In the genomic region with DNA sequence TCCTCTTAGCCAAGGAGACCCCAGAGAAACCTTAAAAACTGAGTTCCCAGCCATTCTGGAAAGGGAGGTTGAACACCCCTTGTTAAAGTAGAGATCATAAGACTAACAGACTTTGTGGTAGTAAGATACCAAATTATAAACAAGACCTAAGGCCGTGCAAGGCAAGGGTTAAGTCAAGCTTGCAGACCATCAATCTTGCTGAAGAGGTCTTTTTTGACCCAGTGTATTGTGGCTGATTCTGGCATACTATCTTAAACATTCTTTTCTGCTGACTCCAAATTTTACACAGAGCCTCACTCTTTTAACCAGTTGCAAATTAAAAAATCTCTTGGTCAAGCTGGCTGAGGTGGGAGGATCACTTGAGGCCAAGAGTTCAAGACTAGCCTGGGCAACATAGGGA, we compare ENCODE assay signal across 10 cellular contexts. TPM values are rescaled to one million over a fixed set of nuclear protein-coding genes. Genes with fewer than 3 reads are reported as not detected.
DNase-seq lines count a peak whose midpoint lies in the region; ATAC-seq, FAIRE-seq and TF ChIP-seq lines count a peak whose summit lies in the region.
"Had no signal": no experiment of that assay in that cellular context is flagged by ENCODE, and none has a peak within 500 bp of the region (broad histone marks: within the 10 kb centered on the region; RNA-seq: fewer than 3 reads in every experiment).

No MANE protein-coding gene starts in this region.

- intact Hi-C loops in prostate gland (cut with DNase I): loop anchor here (5.0 to 10.0 kb wide), 4 partner anchors 110 to 528 kb away; partner anchors contain the start of genes CCM2, PURB and TMED4

- H3K27ac Mint-ChIP-seq in astrocyte (ENCODE audit: unreplicated experiment) (peak overlapping the region; percentile 99), mesothelial cell of epicardium (peak overlapping the region; percentile 99)

- H3K36me3 Mint-ChIP-seq in astrocyte (ENCODE audit: low read depth, unreplicated experiment) (no peaks in the 10 kb centered on the region), mesothelial cell of epicardium (peaks cover 2% of the 10 kb centered on the region)

- TF ChIP-seq CTCF in astrocyte (IDR thresholded peaks at IDR 0.05; ENCODE audit: insufficient read depth, low read depth, low read length) (no peak), mesothelial cell of epicardium (IDR thresholded peaks at IDR 0.05; ENCODE audit: unreplicated experiment) (no peak), prostate gland (IDR thresholded peaks at IDR 0.05) (no peak)

- peak overlapping the region; percentile 82 for H3K4me2 ChIP-seq in BLaER1
- H3K4me2 ChIP-seq in astrocyte (ENCODE audit: low read length): peak overlapping the region; percentile 85

- peak overlapping the region; percentile 97 for H3K9ac ChIP-seq in BLaER1
- no peak overlapping the region for H3K9ac ChIP-seq in HUES6 (ENCODE audit: low read length)
- H3K9ac ChIP-seq in astrocyte (ENCODE audit: low read length): no peak overlapping the region

- peak overlapping the region; percentile 95; the same call in 1 of the 2 replicates for H3K27ac ChIP-seq in BLaER1
- H3K27ac ChIP-seq in HUES6 (ENCODE audit: low read depth, low read length): no peak overlapping the region
- H3K27ac ChIP-seq in astrocyte (ENCODE audit: low read depth, low read length): no peak overlapping the region
- peak overlapping the region in 1 of 2 donors; percentile 78 for H3K27ac ChIP-seq in prostate gland

- H3K4me1 ChIP-seq in BLaER1 (peaks cover 52% of the 10 kb centered on the region), HUES6 (ENCODE audit: control insufficient read depth, insufficient read depth, low read length) (no peaks in the 10 kb centered on the region; the same call in 1 of the 2 replicates), astrocyte (ENCODE audit: insufficient read depth, low read length) (peaks cover 11% of the 10 kb centered on the region), prostate gland (replicated peaks) (peaks cover 5% of the 10 kb centered on the region)

- no peak for FAIRE-seq in astrocyte (lab: Jason Lieb, UNC)

- 100% methylated on average over 1 of the region's 1 CpG for WGBS in prostate gland

- H3K4me3 ChIP-seq in BLaER1: peak overlapping the region; percentile 82
- H3K4me3 ChIP-seq in HUES6 (ENCODE audit: low read depth, low read length): peak overlapping the region; percentile 94
- no peak overlapping the region for H3K4me3 ChIP-seq in astrocyte (ENCODE audit: insufficient read depth, low read depth, low read length)
- H3K4me3 ChIP-seq in prostate gland: no peak overlapping the region

- H3K9me3 ChIP-seq in BLaER1 (no peaks in the 10 kb centered on the region), HUES6 (ENCODE audit: control insufficient read depth, insufficient read depth, low read depth, low read length) (no peaks in the 10 kb centered on the region), astrocyte (ENCODE audit: insufficient read depth, low read depth, low read length) (no peaks in the 10 kb centered on the region), prostate gland (no peaks in the 10 kb centered on the region)
- H3K9me3 ChIP-seq: colonic mucosa had no signal

- DNase-seq in astrocyte (ENCODE audit: low read depth) (peak; percentile 64), mesothelial cell of epicardium (ENCODE audit: low spot score in 2 of 2, unreplicated experiment in 2 of 2) (no peak), DMS114 treated with DMSO at 0.1 percent for 48 hours (lab: John Stamatoyannopoulos, UW; ENCODE audit: unreplicated experiment) (no peak), prostate gland (ENCODE audit: low spot score) (no peak)
- no peak for DNase-seq in stimulated activated naive CD4-positive, alpha-beta T cell (lab: John Stamatoyannopoulos, UW)
- DNase-seq: colonic mucosa had no signal

- peaks cover 39% of the 10 kb centered on the region for H3K79me2 ChIP-seq in astrocyte (ENCODE audit: insufficient read depth, low read length)

- ATAC-seq in HG03159 (IDR thresholded peaks at IDR 0.05; ENCODE audit: unreplicated experiment): no peak

- H3K4me1 Mint-ChIP-seq in astrocyte (ENCODE audit: low read depth, unreplicated experiment): peaks cover 14% of the 10 kb centered on the region
- peaks cover 23% of the 10 kb centered on the region for H3K4me1 Mint-ChIP-seq in mesothelial cell of epicardium

- H4K20me1 ChIP-seq in BLaER1: peaks cover 29% of the 10 kb centered on the region
- H4K20me1 ChIP-seq in astrocyte (ENCODE audit: insufficient read depth, low read length): peaks cover 18% of the 10 kb centered on the region

- H3K27me3 Mint-ChIP-seq in astrocyte (ENCODE audit: low read depth, unreplicated experiment) (peaks cover 26% of the 10 kb centered on the region), mesothelial cell of epicardium (ENCODE audit: low read depth) (peaks cover 36% of the 10 kb centered on the region)

- H3K27me3 ChIP-seq in BLaER1: no peaks in the 10 kb centered on the region
- peaks cover 9% of the 10 kb centered on the region; the same call in 1 of the 2 replicates for H3K27me3 ChIP-seq in HUES6 (ENCODE audit: control insufficient read depth, insufficient read depth, low read length)
- H3K27me3 ChIP-seq in astrocyte (ENCODE audit: insufficient read depth, low read length): peaks cover 14% of the 10 kb centered on the region
- no peaks in the 10 kb centered on the region for H3K27me3 ChIP-seq in prostate gland (replicated peaks; ENCODE audit: insufficient read depth)
- H3K27me3 ChIP-seq: colonic mucosa had no signal

- H2AFZ ChIP-seq in astrocyte (ENCODE audit: low read depth, low read length): no peak overlapping the region

- TF ChIP-seq POLR2A in prostate gland (IDR thresholded peaks at IDR 0.05): no peak

- no peaks in the 10 kb centered on the region for H3K9me3 Mint-ChIP-seq in astrocyte (ENCODE audit: unreplicated experiment)
- H3K9me3 Mint-ChIP-seq in mesothelial cell of epicardium: no peaks in the 10 kb centered on the region

- H3K36me3 ChIP-seq in BLaER1 (peaks cover 18% of the 10 kb centered on the region), HUES6 (ENCODE audit: control insufficient read depth, insufficient read depth, low read length) (peaks cover 17% of the 10 kb centered on the region), astrocyte (ENCODE audit: insufficient read depth, low read length) (peaks cover 13% of the 10 kb centered on the region), prostate gland (no peaks in the 10 kb centered on the region)

- peak overlapping the region; percentile 97 for H3K4me3 Mint-ChIP-seq in astrocyte (ENCODE audit: unreplicated experiment)
- H3K4me3 Mint-ChIP-seq in mesothelial cell of epicardium: peak overlapping the region; percentile 94

RNA-seq across cellular contexts. Expression of gene TBRG4, which starts 1.2 kb away (rescaled TPM):
- total RNA-seq in astrocyte (55.2 and 65.2 TPM in 2 replicates), mesothelial cell of epicardium (61.6 to 68.1 TPM (median 63.0 TPM) in 3 replicates), prostate gland (10 to 100 TPM; 46.4 to 76.3 TPM)

RNA-seq across cellular contexts. Expression of gene NACAD, which starts 23.9 kb away (rescaled TPM):
- total RNA-seq in astrocyte (18.3 and 21.6 TPM in 2 replicates), mesothelial cell of epicardium (9.2 to 11.4 TPM (median 10.3 TPM) in 3 replicates), prostate gland (10 to 100 TPM in 1 of 2 donors, 1 to 10 TPM in 1; 3.5 to 10.3 TPM)

RNA-seq across cellular contexts. Expression of gene RAMP3, which starts 44.9 kb away (rescaled TPM):
- total RNA-seq in astrocyte (not detected in 2 replicates), mesothelial cell of epicardium (not detected in 3 replicates), prostate gland (10 to 100 TPM; 35.8 to 43.5 TPM)
- total RNA-seq: H4 had no signal

Comparison
In these comparisons a context has a peak if more than half of its experiments do, and no peak if none do; other contexts are left out.
1. H3K4me3 ChIP-seq: peak in BLaER1 (single experiment) and HUES6 (single experiment); none in astrocyte (single experiment) and prostate gland (0 of 2).
2. RNA of gene RAMP3, which starts 44.9 kb away (total RNA-seq): 35.8 to 43.5 TPM in prostate gland; not detected in astrocyte and not detected in mesothelial cell of epicardium; every median in the first group is over 10 times any median in the second.